ENCODE assay signal across 17 cellular contexts in genomic region chr7:157415486-157415885, GRCh38.
A peak's percentile ranks its signal among the peaks of the same experiment; 100 is the strongest.
DNase-seq lines count a peak whose midpoint lies in the region; ATAC-seq and TF ChIP-seq lines count a peak whose summit lies in the region.
"Had no signal": no experiment of that assay in that cellular context is flagged by ENCODE, and none has a peak within 500 bp of the region (broad histone marks: within the 10 kb centered on the region; RNA-seq: fewer than 3 reads in every experiment).

No MANE protein-coding gene starts in this region.

- H3K27ac Mint-ChIP-seq in GM23338: peak overlapping the region; percentile 80
- peak overlapping the region; percentile 39 for H3K27ac Mint-ChIP-seq in endodermal cell
- H3K27ac Mint-ChIP-seq in stimulated activated effector memory CD8-positive, alpha-beta T cell treated with anti-CD3 and anti-CD28 coated beads, Interleukin-12 subunit alpha, Interleukin-12 subunit beta, amount 100 ng/mL, for 72 hours: peak overlapping the region; percentile 20
- H3K27ac Mint-ChIP-seq: CD4-positive, alpha-beta T cell had no signal

- H3K9ac ChIP-seq in endodermal cell (ENCODE audit: extremely low read depth, low read length, poor library complexity, severe bottlenecking): no peak overlapping the region

- ATAC-seq in GM23338 (no peak), GM19463 (IDR thresholded peaks at IDR 0.05; ENCODE audit: unreplicated experiment) (no peak), omental fat pad (ENCODE audit: low FRiP score) (no peak)
- no peak for ATAC-seq in stimulated activated effector memory CD8-positive, alpha-beta T cell treated with anti-CD3 and anti-CD28 coated beads, Interleukin-12 subunit alpha, Interleukin-12 subunit beta, amount 100 ng/mL, for 72 hours

- H3K36me3 Mint-ChIP-seq in GM23338 (ENCODE audit: low read depth) (peaks cover 51% of the 10 kb centered on the region), endodermal cell (ENCODE audit: low read depth) (peaks cover 63% of the 10 kb centered on the region)
- peaks cover 69% of the 10 kb centered on the region for H3K36me3 Mint-ChIP-seq in stimulated activated effector memory CD8-positive, alpha-beta T cell treated with anti-CD3 and anti-CD28 coated beads, Interleukin-12 subunit alpha, Interleukin-12 subunit beta, amount 100 ng/mL, for 72 hours

- peaks cover 42% of the 10 kb centered on the region; the same call in 1 of the 2 replicates for H3F3A ChIP-seq in GM23338 (replicated peaks; ENCODE audit: low read depth)

- no peak overlapping the region for H2AFZ ChIP-seq in GM23338

- no peak overlapping the region for H3K4me2 ChIP-seq in GM23338

- 89 to 97% methylated on average over 8 to 16 of the region's 16 CpGs for WGBS in endodermal cell (ENCODE audit: insufficient coverage in 1 of 2, insufficient read length in 1 of 2), 2 experiments

- H3K9me3 ChIP-seq in endodermal cell (ENCODE audit: control insufficient read depth, low read length): no peaks in the 10 kb centered on the region
- H3K9me3 ChIP-seq: BE2C, Caco-2 had no signal

- peak overlapping the region; percentile 66 for H3K27ac ChIP-seq in GM23338 (ENCODE audit: low read depth)
- H3K27ac ChIP-seq in endodermal cell (ENCODE audit: low read depth, low read length): no peak overlapping the region

- DNase-seq in D341Med (ENCODE audit: low spot score) (peak; percentile 17), GM23338 (ENCODE audit: low spot score) (no peak), endodermal cell (no peak), NCI-H1105 (lab: John Stamatoyannopoulos, UW) (no peak), omental fat pad (ENCODE audit: low spot score) (no peak)
- DNase-seq in stimulated activated effector memory CD8-positive, alpha-beta T cell treated with anti-CD3 and anti-CD28 coated beads, Interleukin-12 subunit alpha, Interleukin-12 subunit beta, amount 100 ng/mL, for 72 hours (ENCODE audit: low spot score in 2 of 2): no peak
- DNase-seq: ACHN; BE2C; C1 segment of cervical spinal cord; Caco-2; CD4-positive, alpha-beta T cell; DMS153; DMS79; GDM1; GOT3; H7 had no signal

- H3K36me3 ChIP-seq in GM23338 (ENCODE audit: insufficient read depth) (peaks cover 22% of the 10 kb centered on the region), endodermal cell (ENCODE audit: control insufficient read depth, insufficient read depth, low read length) (peaks cover 46% of the 10 kb centered on the region)

- H3K9me3 Mint-ChIP-seq in GM23338: peaks cover 3% of the 10 kb centered on the region; the same call in 1 of the 3 replicates
- H3K9me3 Mint-ChIP-seq in endodermal cell: no peaks in the 10 kb centered on the region
- no peaks in the 10 kb centered on the region for H3K9me3 Mint-ChIP-seq in stimulated activated effector memory CD8-positive, alpha-beta T cell treated with anti-CD3 and anti-CD28 coated beads, Interleukin-12 subunit alpha, Interleukin-12 subunit beta, amount 100 ng/mL, for 72 hours
- H3K9me3 Mint-ChIP-seq: CD4-positive, alpha-beta T cell had no signal

- peaks cover 39% of the 10 kb centered on the region for H3K79me2 ChIP-seq in GM23338 (replicated peaks; ENCODE audit: insufficient read depth)

- peaks cover 34% of the 10 kb centered on the region for H3K4me1 Mint-ChIP-seq in GM23338
- peaks cover 13% of the 10 kb centered on the region for H3K4me1 Mint-ChIP-seq in endodermal cell
- peaks cover 22% of the 10 kb centered on the region for H3K4me1 Mint-ChIP-seq in stimulated activated effector memory CD8-positive, alpha-beta T cell treated with anti-CD3 and anti-CD28 coated beads, Interleukin-12 subunit alpha, Interleukin-12 subunit beta, amount 100 ng/mL, for 72 hours

- H3K27me3 Mint-ChIP-seq in GM23338 (ENCODE audit: insufficient read depth, low read depth, poor library complexity): peaks cover 22% of the 10 kb centered on the region
- H3K27me3 Mint-ChIP-seq in endodermal cell (ENCODE audit: insufficient read depth): no peaks in the 10 kb centered on the region
- H3K27me3 Mint-ChIP-seq: CD4-positive, alpha-beta T cell had no signal

- TF ChIP-seq CTCF in GM23338 (conservative IDR thresholded peaks at IDR 0.05; ENCODE audit: low read depth in 2 of 2) (no peak), endodermal cell (conservative IDR thresholded peaks at IDR 0.05) (no peak), omental fat pad (IDR thresholded peaks at IDR 0.05) (no peak)

- H3K27me3 ChIP-seq in GM23338 (ENCODE audit: insufficient read depth) (no peaks in the 10 kb centered on the region), endodermal cell (ENCODE audit: control insufficient read depth, insufficient read depth, low read length, poor library complexity, severe bottlenecking) (no peaks in the 10 kb centered on the region)
- H3K27me3 ChIP-seq: BE2C had no signal

- H4K20me1 ChIP-seq in GM23338 (replicated peaks; ENCODE audit: insufficient read depth): peaks cover 29% of the 10 kb centered on the region

- H3K4me3 Mint-ChIP-seq in GM23338: no peak overlapping the region
- no peak overlapping the region for H3K4me3 Mint-ChIP-seq in endodermal cell
- no peak overlapping the region for H3K4me3 Mint-ChIP-seq in stimulated activated effector memory CD8-positive, alpha-beta T cell treated with anti-CD3 and anti-CD28 coated beads, Interleukin-12 subunit alpha, Interleukin-12 subunit beta, amount 100 ng/mL, for 72 hours
- H3K4me3 Mint-ChIP-seq: CD4-positive, alpha-beta T cell had no signal

- no peaks in the 10 kb centered on the region for H3K9me2 ChIP-seq in GM23338 (ENCODE audit: insufficient read depth)

- H3K4me1 ChIP-seq in GM23338 (ENCODE audit: insufficient read depth): peaks cover 20% of the 10 kb centered on the region
- H3K4me1 ChIP-seq in endodermal cell (ENCODE audit: control insufficient read depth, insufficient read depth, low read length): peaks cover 7% of the 10 kb centered on the region
- H3K4me1 ChIP-seq: BE2C, Caco-2 had no signal

- H3K4me3 ChIP-seq in GM23338: no peak overlapping the region
- H3K4me3 ChIP-seq in endodermal cell (ENCODE audit: low read length): no peak overlapping the region

TF ChIP-seq in GM23338, 12 proteins besides CTCF, POLR2A, EP300 and RAD21 (continues in another document):
- TF ChIP-seq POLR2AphosphoS5 (IDR thresholded peaks at IDR 0.05; ENCODE audit: low read depth) (no peak), EZH2phosphoT487 (IDR thresholded peaks at IDR 0.05; ENCODE audit: unreplicated experiment) (no peak), EZH2 (IDR thresholded peaks at IDR 0.05; ENCODE audit: low read depth, unreplicated experiment) (no peak), ZNF462 (CRISPR knock-in tag; IDR thresholded peaks at IDR 0.05) (no peak), STAT1 (IDR thresholded peaks at IDR 0.05; ENCODE audit: unreplicated experiment) (no peak), ZNF331 (CRISPR knock-in tag; IDR thresholded peaks at IDR 0.05; ENCODE audit: low read depth) (no peak)

Comparison
In these comparisons a context has a peak if more than half of its experiments do, and no peak if none do; other contexts are left out.
1. H3K27ac Mint-ChIP-seq: peak in every context shown above with its lines; median percentile 80 in GM23338; 39 in endodermal cell; 20 in stimulated activated effector memory CD8-positive, alpha-beta T cell treated with anti-CD3 and anti-CD28 coated beads, Interleukin-12 subunit alpha, Interleukin-12 subunit beta, amount 100 ng/mL, for 72 hours.